ENCODE assay signal across 26 cellular contexts in genomic region chr1:118494998-118495397, GRCh38.
"Had no signal": no experiment of that assay in that cellular context is flagged by ENCODE, and none has a peak within 500 bp of the region (broad histone marks: within the 10 kb centered on the region; RNA-seq: fewer than 3 reads in every experiment).

No MANE protein-coding gene starts in this region.

- DNase-seq: Kasumi-1, MV-4-11, NCI-H1048, NCI-H1105, NCI-H1417, NCI-H1436 treated with DMSO at 0.1 percent for 48 hours, NCI-H1694 treated with DMSO at 0.1 percent for 48 hours, NCI-H1930, NCI-H2081, NCI-H2107, NCI-H226, NCI-H510A, NCI-H524 treated with DMSO at 0.1 percent for 48 hours, NCI-H69, NCI-H774, Right ventricle myocardium superior, RPMI8226, SIG-M5 had no signal

- H3K4me3 ChIP-seq: K562, SJSA1, SK-N-MC had no signal

- H3K36me3 Mint-ChIP-seq: IgD-negative memory B cell had no signal

- ATAC-seq: K562 had no signal

- FAIRE-seq: HTR-8/SVneo, K562, RCC 7860 had no signal

- H3K4me3 Mint-ChIP-seq: IgD-negative memory B cell had no signal

- H3K9me3 Mint-ChIP-seq: IgD-negative memory B cell had no signal

- H3K36me3 ChIP-seq: SJSA1 had no signal

- H3K27ac Mint-ChIP-seq: IgD-negative memory B cell had no signal

- H3K27me3 ChIP-seq: SJSA1 had no signal

- H3K27ac ChIP-seq: HL-60, KMS-11, SJSA1, SK-N-MC had no signal

- H3K27me3 Mint-ChIP-seq: IgD-negative memory B cell had no signal

- H3K4me2 ChIP-seq: KMS-11 had no signal

- H3K4me1 Mint-ChIP-seq: IgD-negative memory B cell had no signal

- H3K4me1 ChIP-seq: SJSA1 had no signal

- H3K9me3 ChIP-seq: SJSA1 had no signal

- H3K9ac ChIP-seq: KMS-11 had no signal
